15 cellular contexts compared by ENCODE assay signal in the genomic region with DNA sequence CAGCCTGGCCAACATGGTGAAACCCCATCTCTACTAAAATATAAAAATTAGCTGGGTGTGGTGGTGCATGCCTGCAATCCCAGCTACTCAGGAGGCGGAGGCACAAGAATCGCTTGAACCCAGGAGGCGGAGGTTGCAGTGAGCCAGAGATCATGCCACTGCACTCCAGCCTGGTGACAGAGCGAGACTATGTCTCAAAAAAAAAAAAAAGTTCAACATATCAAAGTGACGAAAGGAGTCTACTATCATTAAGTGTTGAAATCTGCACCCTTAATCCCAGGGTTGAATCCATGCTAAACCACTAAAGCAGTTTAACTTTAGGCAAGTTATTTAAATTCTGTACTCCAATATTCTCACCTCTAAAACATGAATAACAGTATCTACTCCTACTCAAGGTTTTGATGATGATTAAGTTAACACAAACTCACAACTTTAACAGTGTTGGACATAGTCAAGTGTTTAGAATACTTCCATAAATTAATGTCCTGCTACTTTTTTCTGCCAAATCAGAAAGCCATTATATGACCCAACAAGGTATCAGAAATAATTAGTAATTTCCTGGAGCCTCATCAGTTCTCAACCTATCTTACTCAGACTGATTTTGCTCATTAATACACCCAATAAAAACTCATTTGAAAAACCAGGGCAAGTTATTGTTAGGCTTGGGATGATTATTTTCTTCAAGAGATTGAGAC. TPM values are rescaled to one million over a fixed set of nuclear protein-coding genes. Genes with fewer than 3 reads are reported as not detected.
DNase-seq lines count a peak whose midpoint lies in the region; ATAC-seq and TF ChIP-seq lines count a peak whose summit lies in the region.
"Had no signal": no experiment of that assay in that cellular context is flagged by ENCODE, and none has a peak within 500 bp of the region (broad histone marks: within the 10 kb centered on the region; RNA-seq: fewer than 3 reads in every experiment).

No MANE protein-coding gene starts in this region.

- peak overlapping the region in 4 of 5 experiments; percentile 4 to 46 (median 22) for H3K4me3 Mint-ChIP-seq in brain
- no peak overlapping the region for H3K4me3 Mint-ChIP-seq in neural progenitor cell

- H3K4me2 ChIP-seq in Loucy (ENCODE audit: low read depth, low read length, poor library complexity, severe bottlenecking) = peak overlapping the region; percentile 92
- peak overlapping the region; percentile 50 for H3K4me2 ChIP-seq in neural progenitor cell

- peak overlapping the region in 2 of 5 experiments; percentile 39 to 66 for H3K27ac Mint-ChIP-seq in brain
- H3K27ac Mint-ChIP-seq in neural progenitor cell = no peak overlapping the region

- DNase-seq in NCI-H82 (lab: John Stamatoyannopoulos, UW) = peak; percentile 13
- no peak for DNase-seq in NCI-H82 treated with DMSO at 0.1 percent for 48 hours (lab: John Stamatoyannopoulos, UW; ENCODE audit: unreplicated experiment)
- DNase-seq in neural progenitor cell (ENCODE audit: low spot score) = no peak
- no peak for DNase-seq in NOMO-1 treated with DMSO at 0.1 percent for 48 hours (lab: John Stamatoyannopoulos, UW; ENCODE audit: unreplicated experiment)
- no peak for DNase-seq in AG20443 (ENCODE audit: low spot score)
- DNase-seq: 8988T, DMS 273 treated with DMSO at 0.1 percent for 48 hours, NCI-H187, right cardiac atrium, thyroid gland had no signal

- H3K4me1 Mint-ChIP-seq in brain (peaks cover 77% of the 10 kb centered on the region), neural progenitor cell (peaks cover 35% of the 10 kb centered on the region)

- TF ChIP-seq CTCF in Loucy (conservative IDR thresholded peaks at IDR 0.05; ENCODE audit: low read length) (no peak), brain (conservative IDR thresholded peaks at IDR 0.05) (no peak), neural progenitor cell (IDR thresholded peaks at IDR 0.05) (no peak)

- H3K27me3 Mint-ChIP-seq in brain = no peaks in the 10 kb centered on the region
- H3K27me3 Mint-ChIP-seq in neural progenitor cell (ENCODE audit: insufficient read depth, low read depth) = peaks cover 4% of the 10 kb centered on the region

- peak overlapping the region; percentile 14 for H3K27ac ChIP-seq in neural progenitor cell
- H3K27ac ChIP-seq: thyroid gland had no signal

- H3K9me3 ChIP-seq in Loucy (ENCODE audit: insufficient read depth, low read depth, low read length) (no peaks in the 10 kb centered on the region), neural progenitor cell (ENCODE audit: low read depth) (no peaks in the 10 kb centered on the region)
- H3K9me3 ChIP-seq: thyroid gland had no signal

- no peaks in the 10 kb centered on the region for H3K9me2 ChIP-seq in Loucy (replicated peaks; ENCODE audit: low read depth, low read length)

- H3K36me3 Mint-ChIP-seq in brain (peaks cover 95% of the 10 kb centered on the region), neural progenitor cell (peaks cover 53% of the 10 kb centered on the region)

- H2AFZ ChIP-seq in Loucy (ENCODE audit: low read length) (no peak overlapping the region), neural progenitor cell (replicated peaks) (no peak overlapping the region)

- H3K79me2 ChIP-seq in Loucy (ENCODE audit: insufficient read depth, low read length) (peaks cover 100% of the 10 kb centered on the region), neural progenitor cell (ENCODE audit: low read depth) (peaks cover 100% of the 10 kb centered on the region)

- 0 out of 2 replicates have a peak, but pooled peaks cover 4% of the 10 kb centered on the region for H3F3A ChIP-seq in Loucy (ENCODE audit: low read depth)
- H3F3A ChIP-seq in neural progenitor cell (ENCODE audit: low read depth) = peaks cover 76% of the 10 kb centered on the region

- H3K4me1 ChIP-seq in Loucy (ENCODE audit: insufficient read depth, low read length, poor library complexity, severe bottlenecking) (peaks cover 61% of the 10 kb centered on the region), neural progenitor cell (peaks cover 51% of the 10 kb centered on the region)

- H3K9ac ChIP-seq in Loucy (ENCODE audit: low read depth, low read length, poor library complexity, severe bottlenecking) (peak overlapping the region; percentile 32), neural progenitor cell (no peak overlapping the region)

- no peaks in the 10 kb centered on the region for H3K9me3 Mint-ChIP-seq in brain
- no peaks in the 10 kb centered on the region for H3K9me3 Mint-ChIP-seq in neural progenitor cell

- H4K20me1 ChIP-seq in Loucy (ENCODE audit: insufficient read depth, low read length, poor library complexity, severe bottlenecking) (peaks cover 95% of the 10 kb centered on the region), neural progenitor cell (ENCODE audit: low read depth) (peaks cover 100% of the 10 kb centered on the region)

- peaks cover 75% of the 10 kb centered on the region for H3K36me3 ChIP-seq in Loucy (ENCODE audit: insufficient read depth, low read length)
- H3K36me3 ChIP-seq in neural progenitor cell = peaks cover 30% of the 10 kb centered on the region

- H3K4me3 ChIP-seq in Loucy (ENCODE audit: low read length, poor library complexity, severe bottlenecking) (peak overlapping the region; percentile 66), neural progenitor cell (peak overlapping the region; percentile 0)
- H3K4me3 ChIP-seq: thyroid gland had no signal

- no peak for ATAC-seq in HG02938 (IDR thresholded peaks at IDR 0.05; ENCODE audit: unreplicated experiment)
- ATAC-seq: esophagus mucosa, HCT116 had no signal

- no peaks in the 10 kb centered on the region for H3K27me3 ChIP-seq in Loucy (ENCODE audit: insufficient read depth, low read length, poor library complexity, severe bottlenecking)
- no peaks in the 10 kb centered on the region for H3K27me3 ChIP-seq in neural progenitor cell
- H3K27me3 ChIP-seq: thyroid gland had no signal

RNA-seq across cellular contexts. Expression of a gene that starts 10.9 kb away (rescaled TPM):
- polyA plus RNA-seq in brain (ENCODE audit: insufficient read depth, low read depth, low replicate concordance) = 735 TPM
- total RNA-seq in neural progenitor cell (ENCODE audit: low replicate concordance) = 1,681 and 1,872 TPM in 2 replicates

RNA-seq across cellular contexts. Expression of a gene that starts 21.5 kb away (rescaled TPM):
- polyA plus RNA-seq in brain (ENCODE audit: insufficient read depth, low read depth, low replicate concordance) = not detected
- total RNA-seq in neural progenitor cell (ENCODE audit: low replicate concordance) = 0.47 and 3.4 TPM in 2 replicates
- total RNA-seq: esophagus mucosa, thyroid gland had no signal
